ENCODE assay signal across 9 cellular contexts in genomic region chr1:184163674-184164470, GRCh38.
A peak's percentile ranks its signal among the peaks of the same experiment; 100 is the strongest.
DNase-seq lines count a peak whose midpoint lies in the region; ATAC-seq and TF ChIP-seq lines count a peak whose summit lies in the region.
"Had no signal": no experiment of that assay in that cellular context is flagged by ENCODE, and none has a peak within 500 bp of the region (broad histone marks: within the 10 kb centered on the region; RNA-seq: fewer than 3 reads in every experiment).

No MANE protein-coding gene starts in this region.

- no peaks in the 10 kb centered on the region for H3K36me3 ChIP-seq in endodermal cell (ENCODE audit: control insufficient read depth, insufficient read depth, low read length)

- DNase-seq in EH (ENCODE audit: low read depth) (peak; percentile 91), HPDE6-E6E7 (ENCODE audit: extremely low spot score) (peak; percentile 29), endodermal cell (peak; percentile 62), mesenteric fat pad (ENCODE audit: low spot score) (no peak), NCI-H748 (lab: John Stamatoyannopoulos, UW; ENCODE audit: unreplicated experiment) (no peak), LoVo (ENCODE audit: low spot score) (no peak), T-cell (no peak)

- H3K27ac Mint-ChIP-seq in endodermal cell (no peak overlapping the region), T-cell (no peak overlapping the region)

- H3K36me3 Mint-ChIP-seq in endodermal cell (ENCODE audit: low read depth) (no peaks in the 10 kb centered on the region), T-cell (no peaks in the 10 kb centered on the region)

- no peak overlapping the region for H3K27ac ChIP-seq in endodermal cell (ENCODE audit: low read depth, low read length)
- H3K27ac ChIP-seq: body of pancreas had no signal

- peaks cover 8% of the 10 kb centered on the region for H3K9me3 ChIP-seq in endodermal cell (ENCODE audit: control insufficient read depth, low read length)
- H3K9me3 ChIP-seq: body of pancreas had no signal

- WGBS in endodermal cell (ENCODE audit: insufficient coverage in 1 of 2, insufficient read length in 1 of 2), 2 experiments = 83 to 87% methylated on average over 1 to 3 of the region's 3 CpGs

- peak; percentile 40 for TF ChIP-seq CTCF in endodermal cell (conservative IDR thresholded peaks at IDR 0.05)

- POLR2A ChIA-PET in T-cell (lab: Charles Lee) = no interaction called here

- peak; percentile 87 for ATAC-seq in GM21390 (IDR thresholded peaks at IDR 0.05; ENCODE audit: unreplicated experiment)
- no peak for ATAC-seq in T-cell (replicated peaks in 1 of 4)
- ATAC-seq: body of pancreas had no signal

- no peaks in the 10 kb centered on the region for H3K4me1 ChIP-seq in endodermal cell (ENCODE audit: control insufficient read depth, insufficient read depth, low read length)
- H3K4me1 ChIP-seq: body of pancreas had no signal

- H3K4me3 ChIP-seq in endodermal cell (ENCODE audit: low read length) = no peak overlapping the region
- H3K4me3 ChIP-seq: body of pancreas had no signal

- peaks cover 9% of the 10 kb centered on the region for H3K27me3 Mint-ChIP-seq in endodermal cell (ENCODE audit: insufficient read depth)
- no peaks in the 10 kb centered on the region for H3K27me3 Mint-ChIP-seq in T-cell

- H3K9ac ChIP-seq in endodermal cell (ENCODE audit: extremely low read depth, low read length, poor library complexity, severe bottlenecking) = no peak overlapping the region

- H3K9me3 Mint-ChIP-seq in endodermal cell (no peaks in the 10 kb centered on the region), T-cell (peaks cover 0 to 4% (median 3%) of the 10 kb centered on the region in 3 donors)

- H3K27me3 ChIP-seq in endodermal cell (ENCODE audit: control insufficient read depth, insufficient read depth, low read length, poor library complexity, severe bottlenecking) = peaks cover 8% of the 10 kb centered on the region
- H3K27me3 ChIP-seq: body of pancreas had no signal

- H3K4me1 Mint-ChIP-seq in endodermal cell (no peaks in the 10 kb centered on the region), T-cell (peaks cover 0 to 3% (median 1%) of the 10 kb centered on the region in 3 donors)

- CTCF ChIA-PET in T-cell (lab: Charles Lee) = no interaction called here

- H3K4me3 Mint-ChIP-seq in endodermal cell (no peak overlapping the region), T-cell (no peak overlapping the region)

Comparison
In these comparisons a context has a peak if more than half of its experiments do, and no peak if none do; other contexts are left out.
1. DNase-seq: peak in EH (single experiment), HPDE6-E6E7 (single experiment) and endodermal cell (single experiment); none in mesenteric fat pad (single experiment), NCI-H748 (single experiment), LoVo (single experiment) and T-cell (0 of 34).